8 cellular contexts compared by ENCODE assay signal in genomic region chr3:129282727-129283327, GRCh38. TPM values are rescaled to one million over a fixed set of nuclear protein-coding genes. Genes with fewer than 3 reads are reported as not detected.
DNase-seq lines count a peak whose midpoint lies in the region; ATAC-seq and TF ChIP-seq lines count a peak whose summit lies in the region.
"Had no signal": no experiment of that assay in that cellular context is flagged by ENCODE, and none has a peak within 500 bp of the region (broad histone marks: within the 10 kb centered on the region; RNA-seq: fewer than 3 reads in every experiment).

No MANE protein-coding gene starts in this region.

- peaks cover 72% of the 10 kb centered on the region for H3K36me3 ChIP-seq in OCI-LY7 (ENCODE audit: insufficient read depth, low read length)

- intact Hi-C loops in OCI-LY7 (cut with micrococcal nuclease; ENCODE audit: unreplicated experiment) (loop anchor here (1.0 kb wide), 1 partner anchor 33 kb away; a partner anchor contains a TSS), Calu3 (cut with micrococcal nuclease; ENCODE audit: unreplicated experiment) (no loop called here)

- peak; percentile 88 for DNase-seq in OCI-LY7 (ENCODE audit: low spot score)
- peak; percentile 77 for DNase-seq in iris pigment epithelial cell (ENCODE audit: low read depth)
- no peak for DNase-seq in dedifferentiated amniotic fluid mesenchymal stem cell (ENCODE audit: extremely low spot score)
- no peak for DNase-seq in activated effector memory CD4-positive, alpha-beta T cell treated with anti-CD3 and anti-CD28 coated beads, Interleukin-2, amount 50 U/mL, for 16 hours
- no peak for DNase-seq in Calu3

- peaks cover 21% of the 10 kb centered on the region for H3K4me1 Mint-ChIP-seq in Calu3 (ENCODE audit: low read depth, unreplicated experiment)

- no peak overlapping the region for H2AFZ ChIP-seq in OCI-LY7 (ENCODE audit: low read length)
- H2AFZ ChIP-seq: parathyroid adenoma had no signal

- H3K9me3 ChIP-seq in OCI-LY7 (ENCODE audit: low read length): peaks cover 4% of the 10 kb centered on the region; the same call in 1 of the 2 replicates

- H3K4me3 ChIP-seq in OCI-LY7 (ENCODE audit: low read depth, low read length, poor library complexity, severe bottlenecking): peak overlapping the region; percentile 93

- H3K79me2 ChIP-seq in OCI-LY7 (ENCODE audit: insufficient read depth, low read depth, low read length): peaks cover 79% of the 10 kb centered on the region

- POLR2A ChIA-PET in OCI-LY7 (lab: Charles Lee): interaction anchor here (0.5 to 2.4 kb wide), 16 partner anchors 8 to 575 kb away, joined by 3 to 15 read pairs (median 4); partner anchors contain the start of gene COPG1

- TF ChIP-seq CTCF in OCI-LY7 (conservative IDR thresholded peaks at IDR 0.05; ENCODE audit: low read length) (peak; percentile 52; the same call in 1 of the 2 replicates), Calu3 (IDR thresholded peaks at IDR 0.05; ENCODE audit: unreplicated experiment) (no peak)

- ATAC-seq in GM19023 (IDR thresholded peaks at IDR 0.05; ENCODE audit: unreplicated experiment) (peak; percentile 52), HG02852 (IDR thresholded peaks at IDR 0.05; ENCODE audit: unreplicated experiment) (peak; percentile 65)

- BruUV-seq in OCI-LY7 (replicated peaks; lab: Mats Ljungman, UMichigan) (no TSS peak), Calu3 (replicated peaks; lab: Mats Ljungman, UMichigan) (no TSS peak)

- peaks cover 25% of the 10 kb centered on the region; the same call in 1 of the 2 replicates for H4K20me1 ChIP-seq in OCI-LY7 (ENCODE audit: insufficient read depth, low read length)

- no peaks in the 10 kb centered on the region for H3K27me3 Mint-ChIP-seq in Calu3 (ENCODE audit: unreplicated experiment)

- no peaks in the 10 kb centered on the region for H3K9me3 Mint-ChIP-seq in Calu3 (ENCODE audit: low read depth, unreplicated experiment)

- H3K4me2 ChIP-seq in OCI-LY7 (ENCODE audit: low read length): peak overlapping the region; percentile 97

- no peaks in the 10 kb centered on the region for H3K9me2 ChIP-seq in OCI-LY7 (ENCODE audit: insufficient read depth, low read length)

- CTCF ChIA-PET in OCI-LY7 (lab: Charles Lee; ENCODE audit: unreplicated experiment) (interaction anchor here (1.4 to 1.5 kb wide), 2 partner anchors 10 to 33 kb away, joined by 3 to 5 read pairs; a partner anchor contains a TSS), Calu3 (lab: Charles Lee) (interaction anchor here (0.6 kb wide), 1 partner anchor 11 kb away, joined by 4 read pairs; no protein-coding TSS in a partner anchor)

- no peak overlapping the region for H3K27ac Mint-ChIP-seq in Calu3 (ENCODE audit: unreplicated experiment)

- peaks cover 64% of the 10 kb centered on the region for H3K4me1 ChIP-seq in OCI-LY7 (ENCODE audit: insufficient read depth, low read length, poor library complexity, severe bottlenecking)
- H3K4me1 ChIP-seq: parathyroid adenoma had no signal

- H3K27ac ChIP-seq in OCI-LY7 (ENCODE audit: low read depth, low read length, poor library complexity, severe bottlenecking): peak overlapping the region; percentile 94
- H3K27ac ChIP-seq: parathyroid adenoma had no signal

- no peak overlapping the region for H3K4me3 Mint-ChIP-seq in Calu3 (ENCODE audit: low read depth, unreplicated experiment)

- peaks cover 47% of the 10 kb centered on the region for H3K36me3 Mint-ChIP-seq in Calu3 (ENCODE audit: insufficient read depth, unreplicated experiment)

RNA-seq across cellular contexts. Expression of gene HMCES, which starts 4.2 kb away (rescaled TPM):
- total RNA-seq in OCI-LY7 (2014; rRNA removed; shearing (Covaris generic)): 90.6 and 104 TPM in 2 replicates
- total RNA-seq in OCI-LY7 (2022): 287 and 320 TPM in 2 replicates
- 67.1 and 83.6 TPM in 2 replicates for total RNA-seq in Calu3 (2022)

RNA-seq across cellular contexts. Expression of gene COPG1, which starts 33.4 kb away (rescaled TPM):
- 91.9 and 135 TPM in 2 replicates for total RNA-seq in OCI-LY7 (2014; rRNA removed; shearing (Covaris generic))
- 174 and 182 TPM in 2 replicates for total RNA-seq in OCI-LY7 (2022)
- total RNA-seq in Calu3 (2022): 295 and 302 TPM in 2 replicates

Comparison
In these comparisons a context has a peak if more than half of its experiments do, and no peak if none do; other contexts are left out.
1. DNase-seq: peak in OCI-LY7 (single experiment) and iris pigment epithelial cell (single experiment); none in dedifferentiated amniotic fluid mesenchymal stem cell (single experiment), activated effector memory CD4-positive, alpha-beta T cell treated with anti-CD3 and anti-CD28 coated beads, Interleukin-2, amount 50 U/mL, for 16 hours (single experiment) and Calu3 (single experiment).